In the genomic region with DNA sequence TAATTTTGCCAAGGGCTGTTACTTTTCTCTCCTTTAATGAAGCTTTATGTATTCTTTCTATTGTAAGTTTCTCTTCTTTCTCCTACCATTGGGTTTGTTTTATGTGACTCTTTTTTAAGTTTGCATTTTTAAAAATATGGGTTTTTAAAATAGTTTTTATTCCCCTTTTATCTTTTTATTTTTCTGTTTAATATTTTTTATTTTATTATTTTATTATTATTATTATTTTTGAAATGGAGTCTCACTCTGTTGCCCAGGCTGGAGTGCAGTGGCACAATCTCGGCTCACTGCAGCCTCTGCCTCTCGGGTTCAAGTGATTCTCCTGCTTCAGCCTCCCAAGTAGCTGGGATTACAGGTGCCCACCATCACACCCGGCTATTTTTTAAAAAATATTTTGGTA, we compare ENCODE assay signal across 10 cellular contexts. TPM values are rescaled to one million over a fixed set of nuclear protein-coding genes. Genes with fewer than 3 reads are reported as not detected.
"Had no signal": no experiment of that assay in that cellular context is flagged by ENCODE, and none has a peak within 500 bp of the region (broad histone marks: within the 10 kb centered on the region; RNA-seq: fewer than 3 reads in every experiment).

No MANE protein-coding gene starts in this region.

RNA-seq across cellular contexts. Expression of a gene that starts 34.8 kb away (rescaled TPM):
- total RNA-seq: activated CD4-positive, alpha-beta memory T cell treated with anti-CD3 and anti-CD28 coated beads, Interleukin-2, amount 10 ng/mL, durations not matched to agents 7 days and 5 days; activated CD4-positive, alpha-beta T cell treated with anti-CD3 and anti-CD28 coated beads, Interleukin-2, amount 10 ng/mL, durations not matched to agents 7 days and 5 days; activated T-helper 17 cell treated with anti-CD3 and anti-CD28 coated beads, Interleukin-2, amount 50 U/mL, for 72 hours; astrocyte; cardiac septum; fibroblast of lung; fibroblast of villous mesenchyme; glomerular endothelial cell; heart right ventricle; T-helper 1 cell treated with Interleukin-12 subunit alpha and Interleukin-12 subunit beta and Interleukin-4 antibody, amounts not matched to agents 30 ng/mL and 1 ng/mL, for 36 hours had no signal
- polyA plus RNA-seq: fibroblast of lung, heart right ventricle had no signal
